In genomic region chr2:202035089-202035940, GRCh38 we compare ENCODE assay signal across 9 cellular contexts. TPM values are rescaled to one million over a fixed set of nuclear protein-coding genes. Genes with fewer than 3 reads are reported as not detected.
DNase-seq lines count a peak whose midpoint lies in the region; ATAC-seq and TF ChIP-seq lines count a peak whose summit lies in the region.
"Had no signal": no experiment of that assay in that cellular context is flagged by ENCODE, and none has a peak within 500 bp of the region (broad histone marks: within the 10 kb centered on the region; RNA-seq: fewer than 3 reads in every experiment).

No MANE protein-coding gene starts in this region.

- TF ChIP-seq CTCF in CD14-positive monocyte (IDR thresholded peaks at IDR 0.05), result peak; percentile 35
- TF ChIP-seq CTCF in NB4 (IDR thresholded peaks at IDR 0.05; ENCODE audit: low read depth, low read length), result no peak
- TF ChIP-seq CTCF in body of pancreas (IDR thresholded peaks at IDR 0.05), result peak in 3 of 7 experiments; percentile 11 to 28 (median 15)
- peak; percentile 68 for TF ChIP-seq CTCF in kidney epithelial cell (IDR thresholded peaks at IDR 0.05; ENCODE audit: insufficient read depth, low read length, poor library complexity, severe bottlenecking)
- no peak for TF ChIP-seq CTCF in OCI-LY7 (conservative IDR thresholded peaks at IDR 0.05; ENCODE audit: low read length)

- no peaks in the 10 kb centered on the region for H3K79me2 ChIP-seq in OCI-LY7 (ENCODE audit: insufficient read depth, low read depth, low read length)

- CTCF ChIA-PET in OCI-LY7 (lab: Charles Lee; ENCODE audit: unreplicated experiment), result no interaction called here

- no peak overlapping the region for H2AFZ ChIP-seq in OCI-LY7 (ENCODE audit: low read length)

- H3K9me2 ChIP-seq in OCI-LY7 (ENCODE audit: insufficient read depth, low read length), result no peaks in the 10 kb centered on the region

- no TSS peak for BruUV-seq in OCI-LY7 (replicated peaks; lab: Mats Ljungman, UMichigan)

- H3K36me3 ChIP-seq in body of pancreas (replicated peaks in 1 of 2; ENCODE audit: insufficient read depth in 1 of 2, low read depth in 2 of 2) (no peaks in the 10 kb centered on the region), kidney epithelial cell (ENCODE audit: control insufficient read depth, insufficient read depth, low read length) (no peaks in the 10 kb centered on the region), OCI-LY7 (ENCODE audit: insufficient read depth, low read length) (no peaks in the 10 kb centered on the region)

- intact Hi-C loops in CD14-positive monocyte (cut with micrococcal nuclease) (no loop called here), body of pancreas (cut with DNase I) (no loop called here), OCI-LY7 (cut with micrococcal nuclease; ENCODE audit: unreplicated experiment) (no loop called here)

- H3K27me3 ChIP-seq in body of pancreas (peaks cover 0 to 9% of the 10 kb centered on the region in 2 donors), kidney epithelial cell (ENCODE audit: control insufficient read depth, insufficient read depth, low read length) (no peaks in the 10 kb centered on the region)

- POLR2A ChIA-PET in OCI-LY7 (lab: Charles Lee), result no interaction called here

- no peaks in the 10 kb centered on the region for H4K20me1 ChIP-seq in OCI-LY7 (ENCODE audit: insufficient read depth, low read length)

- H3K4me2 ChIP-seq in OCI-LY7 (ENCODE audit: low read length), result no peak overlapping the region

- H3K4me1 Mint-ChIP-seq in CD14-positive monocyte, result peaks cover 18% of the 10 kb centered on the region

- H3K36me3 Mint-ChIP-seq in CD14-positive monocyte, result peaks cover 8 to 11% of the 10 kb centered on the region in 2 donors

- TF ChIP-seq POLR2A in NB4 (IDR thresholded peaks at IDR 0.05; ENCODE audit: extremely low read depth, insufficient read length) (no peak), body of pancreas (IDR thresholded peaks at IDR 0.05) (no peak)

- H3K4me3 ChIP-seq in NB4 (ENCODE audit: low read depth, low read length) (peak overlapping the region; percentile 52), body of pancreas (peak overlapping the region; percentile 7 to 63), kidney epithelial cell (ENCODE audit: low read depth, low read length) (peak overlapping the region; percentile 42), OCI-LY7 (ENCODE audit: low read depth, low read length, poor library complexity, severe bottlenecking) (no peak overlapping the region)

- 23 to 74% methylated on average over 7 to 74 of the region's 78 CpGs for WGBS in body of pancreas, 2 donors

- no peak for DNase-seq in CD14-positive monocyte (ENCODE audit: low spot score)
- DNase-seq in NB4 (ENCODE audit: low read depth), result no peak
- peak in 3 of 4 donors; percentile 22 to 36 (median 23) for DNase-seq in body of pancreas
- DNase-seq in kidney epithelial cell (ENCODE audit: low read depth), result no peak
- peak; percentile 59 for DNase-seq in stimulated activated CD8-positive, alpha-beta memory T cell treated with anti-CD3 and anti-CD28 coated beads, Interleukin-4, amount 100 ng/mL, for 48 hours
- no peak for DNase-seq in OCI-LY7 (ENCODE audit: low spot score)
- DNase-seq in SIG-M5 treated with dmso at 0.1 percent for 504 hours (lab: John Stamatoyannopoulos, UW; ENCODE audit: unreplicated experiment), result no peak
- DNase-seq in RKO (ENCODE audit: low spot score), result no peak

- peak overlapping the region in 2 of 7 donors; percentile 13 to 75 for H3K27ac Mint-ChIP-seq in CD14-positive monocyte

- no peak for ATAC-seq in body of pancreas

- H3K27ac ChIP-seq in body of pancreas, result no peak overlapping the region
- H3K27ac ChIP-seq in OCI-LY7 (ENCODE audit: low read depth, low read length, poor library complexity, severe bottlenecking), result no peak overlapping the region

- peaks cover 22% of the 10 kb centered on the region for H3K4me1 ChIP-seq in body of pancreas
- H3K4me1 ChIP-seq in OCI-LY7 (ENCODE audit: insufficient read depth, low read length, poor library complexity, severe bottlenecking), result peaks cover 17% of the 10 kb centered on the region

- H3K4me3 Mint-ChIP-seq in CD14-positive monocyte, result no peak overlapping the region

- peaks cover 0 to 12% (median 9%) of the 10 kb centered on the region in 7 donors for H3K9me3 Mint-ChIP-seq in CD14-positive monocyte

- H3K9me3 ChIP-seq in body of pancreas, result no peaks in the 10 kb centered on the region
- no peaks in the 10 kb centered on the region for H3K9me3 ChIP-seq in OCI-LY7 (ENCODE audit: low read length)

- H3K27me3 Mint-ChIP-seq in CD14-positive monocyte (ENCODE audit: low read depth in 3 of 3), result peaks cover 40 to 54% (median 48%) of the 10 kb centered on the region in 3 donors

RNA-seq across cellular contexts. Expression of gene FZD7, which starts 1.7 kb away (rescaled TPM):
- under 1 TPM in 1 of 2 donors, not detected in 1; 0.05 TPM for polyA plus RNA-seq in CD14-positive monocyte
- total RNA-seq in body of pancreas (1 to 10 TPM in 1 of 2 donors, under 1 TPM in 1; 0.66 to 2.9 TPM), kidney epithelial cell (13.5 and 14.5 TPM in 2 replicates), OCI-LY7 (2022) (1.1 and 1.2 TPM in 2 replicates)
- total RNA-seq in OCI-LY7 (2014; rRNA removed; shearing (Covaris generic)), result 1.5 and 1.7 TPM in 2 replicates

RNA-seq across cellular contexts. Expression of gene KIAA2012, which starts 37.7 kb away (rescaled TPM):
- not detected for polyA plus RNA-seq in CD14-positive monocyte
- total RNA-seq in body of pancreas (not detected), kidney epithelial cell (not detected in 2 replicates), OCI-LY7 (2022) (not detected in 2 replicates)
- not detected in 2 replicates for total RNA-seq in OCI-LY7 (2014; rRNA removed; shearing (Covaris generic))
- total RNA-seq: dermis microvascular lymphatic vessel endothelial cell had no signal

Comparison
In these comparisons a context has a peak if more than half of its experiments do, and no peak if none do; other contexts are left out.
1. DNase-seq: peak in body of pancreas (3 of 4) and stimulated activated CD8-positive, alpha-beta memory T cell treated with anti-CD3 and anti-CD28 coated beads, Interleukin-4, amount 100 ng/mL, for 48 hours (single experiment); none in CD14-positive monocyte (single experiment), NB4 (single experiment), kidney epithelial cell (single experiment), OCI-LY7 (single experiment), SIG-M5 treated with dmso at 0.1 percent for 504 hours (single experiment) and RKO (single experiment).
2. CTCF ChIP-seq: peak in CD14-positive monocyte (single experiment) and kidney epithelial cell (single experiment); none in NB4 (single experiment) and OCI-LY7 (single experiment).